Comparison of ENCODE assay signal across 15 cellular contexts in the genomic region with DNA sequence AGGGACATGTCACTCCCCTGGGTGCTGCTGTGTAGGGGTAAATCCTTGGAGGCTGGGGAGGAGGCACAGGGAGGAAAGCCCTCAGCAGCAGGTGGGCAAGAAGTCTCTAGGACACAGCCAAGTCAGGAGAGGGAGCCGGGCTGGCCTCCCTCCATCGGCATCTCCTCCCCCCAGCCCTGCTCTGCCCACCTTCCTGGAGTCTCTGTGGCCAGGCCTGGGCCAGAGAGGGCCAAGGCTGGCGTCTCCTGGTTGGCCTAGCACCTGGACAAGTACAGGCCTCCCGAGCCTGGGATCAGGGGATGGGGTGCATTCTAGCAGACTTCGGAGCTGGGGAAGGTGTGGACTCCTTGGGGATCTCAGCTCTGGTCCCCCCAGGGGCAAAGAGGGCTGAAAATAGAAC. TPM values are rescaled to one million over a fixed set of nuclear protein-coding genes. Genes with fewer than 3 reads are reported as not detected.
"Had no signal": no experiment of that assay in that cellular context is flagged by ENCODE, and none has a peak within 500 bp of the region (broad histone marks: within the 10 kb centered on the region; RNA-seq: fewer than 3 reads in every experiment).

No MANE protein-coding gene starts in this region.

- H3K4me3 ChIP-seq: SJCRH30, suprapubic skin had no signal

- H3K9me3 Mint-ChIP-seq: activated CD4-positive, alpha-beta memory T cell treated with anti-CD3 and anti-CD28 coated beads, Interleukin-2, amount 10 ng/mL, durations not matched to agents 7 days and 5 days; activated T-cell treated with anti-CD3 and anti-CD28 coated beads, Interleukin-2, amount 50 U/mL, for 24 hours; immature natural killer cell; natural killer cell treated with Interleukin-12 subunit alpha and Interleukin-12 subunit beta and Interleukin-15 and Interleukin-18, amount 100 ng/mL, for 72 hours had no signal

- H3K27me3 ChIP-seq: SJCRH30 had no signal

- H3K4me3 Mint-ChIP-seq: activated CD4-positive, alpha-beta memory T cell treated with anti-CD3 and anti-CD28 coated beads, Interleukin-2, amount 10 ng/mL, durations not matched to agents 7 days and 5 days; activated CD4-positive, alpha-beta T cell treated with anti-CD3 and anti-CD28 coated beads for 36 hours; activated T-cell treated with anti-CD3 and anti-CD28 coated beads, Interleukin-2, amount 50 U/mL, for 24 hours; immature natural killer cell; natural killer cell treated with Interleukin-12 subunit alpha and Interleukin-12 subunit beta and Interleukin-15 and Interleukin-18, amount 100 ng/mL, for 72 hours; T-helper 17 cell had no signal

- DNase-seq: activated CD4-positive, alpha-beta memory T cell treated with anti-CD3 and anti-CD28 coated beads, Interleukin-2, amount 10 ng/mL, durations not matched to agents 7 days and 5 days; activated CD4-positive, alpha-beta T cell treated with anti-CD3 and anti-CD28 coated beads for 36 hours; activated naive CD4-positive, alpha-beta T cell treated with anti-CD3 and anti-CD28 coated beads, Interleukin-2, amount 50 U/mL, for 16 hours; activated T-cell treated with anti-CD3 and anti-CD28 coated beads, Interleukin-2, amount 50 U/mL, for 24 hours; foreskin fibroblast; immature natural killer cell; nucleus accumbens; SJCRH30; stimulated activated CD4-positive, alpha-beta T cell treated with anti-CD3 and anti-CD28 coated beads, Interleukin-4, amount 100 ng/mL, for 1 hour; stimulated activated naive CD4-positive, alpha-beta T cell treated with Interleukin-2 at 50 U/mL for 16 hours; T-helper 17 cell; WERI-Rb-1 had no signal

- H3K36me3 ChIP-seq: SJCRH30, suprapubic skin, WERI-Rb-1 had no signal

- H3K27ac Mint-ChIP-seq: activated CD4-positive, alpha-beta memory T cell treated with anti-CD3 and anti-CD28 coated beads, Interleukin-2, amount 10 ng/mL, durations not matched to agents 7 days and 5 days; activated CD4-positive, alpha-beta T cell treated with anti-CD3 and anti-CD28 coated beads for 36 hours; activated T-cell treated with anti-CD3 and anti-CD28 coated beads, Interleukin-2, amount 50 U/mL, for 24 hours; immature natural killer cell; natural killer cell treated with Interleukin-12 subunit alpha and Interleukin-12 subunit beta and Interleukin-15 and Interleukin-18, amount 100 ng/mL, for 72 hours; T-helper 17 cell had no signal

- H3K36me3 Mint-ChIP-seq: natural killer cell treated with Interleukin-12 subunit alpha and Interleukin-12 subunit beta and Interleukin-15 and Interleukin-18, amount 100 ng/mL, for 72 hours had no signal

- ATAC-seq: activated CD4-positive, alpha-beta T cell treated with anti-CD3 and anti-CD28 coated beads for 36 hours; T-helper 17 cell had no signal

- H3K27ac ChIP-seq: SJCRH30, suprapubic skin, WERI-Rb-1 had no signal

- H3K9me3 ChIP-seq: SJCRH30, suprapubic skin had no signal

RNA-seq across cellular contexts. Expression of a gene that starts 1.8 kb away (rescaled TPM):
- polyA plus RNA-seq: immature natural killer cell had no signal

RNA-seq across cellular contexts. Expression of a gene that starts 18.3 kb away (rescaled TPM):
- total RNA-seq: activated CD4-positive, alpha-beta memory T cell treated with anti-CD3 and anti-CD28 coated beads, Interleukin-2, amount 10 ng/mL, durations not matched to agents 7 days and 5 days; activated CD4-positive, alpha-beta T cell treated with anti-CD3 and anti-CD28 coated beads for 36 hours; natural killer cell treated with Interleukin-12 subunit alpha and Interleukin-12 subunit beta and Interleukin-15 and Interleukin-18, amount 100 ng/mL, for 72 hours; pulmonary artery endothelial cell; T-helper 17 cell had no signal
- polyA plus RNA-seq: immature natural killer cell had no signal
